In the genomic region with DNA sequence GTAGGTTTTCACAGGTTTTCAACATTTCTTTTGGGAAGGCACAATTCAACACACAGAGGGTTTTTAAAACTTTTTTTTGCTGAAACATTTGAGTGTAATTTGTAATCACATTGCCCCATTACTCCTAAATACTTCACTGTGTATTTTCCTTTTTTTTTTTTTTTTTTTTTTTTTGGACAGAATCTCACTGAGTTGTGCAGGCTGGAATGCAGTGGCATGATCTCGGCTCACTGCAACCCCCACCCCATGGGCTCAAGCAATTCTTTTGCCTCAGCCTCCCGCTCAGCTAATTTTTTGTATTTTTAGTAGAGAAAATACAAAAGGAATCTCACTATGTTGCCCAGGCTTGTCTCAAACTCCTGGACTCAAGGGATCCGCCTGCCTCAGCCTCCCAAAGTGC, we compare ENCODE assay signal across 23 cellular contexts. TPM values are rescaled to one million over a fixed set of nuclear protein-coding genes. Genes with fewer than 3 reads are reported as not detected.
DNase-seq lines count a peak whose midpoint lies in the region.
"Had no signal": no experiment of that assay in that cellular context is flagged by ENCODE, and none has a peak within 500 bp of the region (broad histone marks: within the 10 kb centered on the region; RNA-seq: fewer than 3 reads in every experiment).

No MANE protein-coding gene starts in this region.

- no peaks in the 10 kb centered on the region for H3K9me2 ChIP-seq in GM23248 (ENCODE audit: insufficient read depth)

- peaks cover 36% of the 10 kb centered on the region for H3F3A ChIP-seq in GM23248 (ENCODE audit: insufficient read depth)

- DNase-seq in GM23248 (no peak), fibroblast of peridontal ligament (ENCODE audit: extremely low read depth) (peak; percentile 55), trophoblast cell (no peak), NCI-H226 (no peak), inferior parietal cortex (ENCODE audit: extremely low spot score) (no peak), posterior vena cava (ENCODE audit: low spot score) (no peak)
- DNase-seq: CD8-positive, alpha-beta T cell; DMS 273 treated with DMSO at 0.1 percent for 48 hours; DMS79; H7; KBM-7; MG63; NCI-H1105 treated with DMSO at 0.1 percent for 48 hours; NCI-H146; NCI-H1930; NCI-H2107; NCI-H446; NCI-H524 treated with DMSO at 0.1 percent for 48 hours; NCI-H774; PC-3 had no signal

- peak overlapping the region; percentile 68 for H2BK120ac ChIP-seq in trophoblast cell (ENCODE audit: insufficient read depth, low read length, poor library complexity)

- H3K23ac ChIP-seq in trophoblast cell (ENCODE audit: low read length) = no peak overlapping the region

- peak overlapping the region; percentile 58 for H2BK12ac ChIP-seq in trophoblast cell (ENCODE audit: low read length)

- H3K27me3 ChIP-seq in ACC112 (ENCODE audit: insufficient read depth, low read length) = no peaks in the 10 kb centered on the region
- H3K27me3 ChIP-seq in GM23248 (replicated peaks; ENCODE audit: insufficient read depth) = no peaks in the 10 kb centered on the region
- H3K27me3 ChIP-seq in trophoblast cell (ENCODE audit: insufficient read depth, low read length) = no peaks in the 10 kb centered on the region
- H3K27me3 ChIP-seq: MG63, SJSA1 had no signal

- H3K9me3 ChIP-seq in GM23248 (ENCODE audit: low read depth) (no peaks in the 10 kb centered on the region), trophoblast cell (ENCODE audit: insufficient read depth, low read depth, low read length) (no peaks in the 10 kb centered on the region)
- H3K9me3 ChIP-seq: MG63, SJSA1 had no signal

- no peak overlapping the region for H3K14ac ChIP-seq in trophoblast cell (ENCODE audit: low read length)

- in situ Hi-C loops in GM23248 (cut with MboI) = no loop called here

- 64 to 65% methylated on average over 3 of the region's 3 CpGs for WGBS in GM23248 (ENCODE audit: low coverage in 1 of 2, low lambda C conversion rate in 2 of 2, missing lambda C conversion rate in 2 of 2), 2 experiments
- WGBS in trophoblast cell (ENCODE audit: extremely low coverage, insufficient coverage, insufficient read length) = no CpG with 5 or more reads among the region's 3 CpGs

- H3K79me1 ChIP-seq in trophoblast cell (ENCODE audit: low read length) = peaks cover 19% of the 10 kb centered on the region

- H3K36me3 ChIP-seq in ACC112 (ENCODE audit: insufficient read depth, low read length) (no peaks in the 10 kb centered on the region), GM23248 (ENCODE audit: low read depth) (no peaks in the 10 kb centered on the region), trophoblast cell (ENCODE audit: control insufficient read depth in 1 of 2, insufficient read depth in 2 of 2, low read length in 2 of 2) (no peaks in the 10 kb centered on the region)
- H3K36me3 ChIP-seq: MG63, SJSA1 had no signal

- no peak overlapping the region for H4K12ac ChIP-seq in trophoblast cell (ENCODE audit: low read depth, low read length)

- no peak overlapping the region for H3K18ac ChIP-seq in trophoblast cell (ENCODE audit: low read length)

- H4K91ac ChIP-seq in trophoblast cell (ENCODE audit: low read depth, low read length) = peak overlapping the region; percentile 26

- no peak overlapping the region for H4K8ac ChIP-seq in trophoblast cell (ENCODE audit: low read depth, low read length)

- no peak overlapping the region for H3K9ac ChIP-seq in GM23248
- H3K9ac ChIP-seq in trophoblast cell (ENCODE audit: low read length) = no peak overlapping the region

- H3K4me1 ChIP-seq in ACC112 (ENCODE audit: control insufficient read depth, insufficient read depth, low read length, unreplicated experiment) (peaks cover 58% of the 10 kb centered on the region), GM23248 (ENCODE audit: insufficient read depth) (peaks cover 49% of the 10 kb centered on the region), trophoblast cell (ENCODE audit: control insufficient read depth in 1 of 2, insufficient read depth in 2 of 2, low read length in 2 of 2) (peaks cover 4 to 8% of the 10 kb centered on the region in 2 experiments)

- H3K27ac ChIP-seq in ACC112 (ENCODE audit: low read depth, low read length) (peak overlapping the region; percentile 38), GM23248 (no peak overlapping the region; the same call in 1 of the 2 replicates), trophoblast cell (ENCODE audit: low read depth, low read length) (no peak overlapping the region)
- H3K27ac ChIP-seq: C4-2B, SJSA1 had no signal

- H2AK5ac ChIP-seq in trophoblast cell (ENCODE audit: low read length) = no peak overlapping the region

- no peak overlapping the region for H2AFZ ChIP-seq in ACC112 (ENCODE audit: low read length, unreplicated experiment)
- H2AFZ ChIP-seq in GM23248 = no peak overlapping the region
- H2AFZ ChIP-seq in trophoblast cell (ENCODE audit: insufficient read depth, low read length, poor library complexity) = no peak overlapping the region

- no peak overlapping the region for H3K4me3 ChIP-seq in ACC112 (ENCODE audit: low read depth, low read length)
- H3K4me3 ChIP-seq in GM23248 = no peak overlapping the region
- no peak overlapping the region for H3K4me3 ChIP-seq in trophoblast cell (ENCODE audit: low read depth, low read length)
- H3K4me3 ChIP-seq: MG63, SJSA1 had no signal

- no peak overlapping the region for H3K4ac ChIP-seq in trophoblast cell (ENCODE audit: low read depth, low read length)

- no peaks in the 10 kb centered on the region for H3K79me2 ChIP-seq in ACC112 (ENCODE audit: control insufficient read depth, insufficient read depth, low read length, unreplicated experiment)
- no peaks in the 10 kb centered on the region for H3K79me2 ChIP-seq in GM23248 (ENCODE audit: insufficient read depth)
- no peaks in the 10 kb centered on the region for H3K79me2 ChIP-seq in trophoblast cell (ENCODE audit: control insufficient read depth, insufficient read depth, low read length, poor library complexity)

- H3K4me2 ChIP-seq in GM23248 (ENCODE audit: unreplicated experiment) (peak overlapping the region; percentile 27), trophoblast cell (ENCODE audit: low read length) (no peak overlapping the region)

- no peak overlapping the region for H2BK5ac ChIP-seq in trophoblast cell (ENCODE audit: low read depth, low read length, poor library complexity)

- intact Hi-C loops in posterior vena cava (cut with DNase I) = no loop called here

- H4K20me1 ChIP-seq in GM23248 (ENCODE audit: insufficient read depth) = no peaks in the 10 kb centered on the region

RNA-seq across cellular contexts. Expression of a gene that starts 14.8 kb away (rescaled TPM):
- 9.2 and 25.9 TPM in 2 replicates for total RNA-seq in GM23248 (2014; rRNA removed; shearing (Covaris generic))
- polyA plus RNA-seq in GM23248 (2016; fragmentation: Nextera tagmentation; extraction: Ambion mirVana) = 70.5 and 71.1 TPM in 2 replicates
- 13.2 and 13.3 TPM in 2 replicates for polyA plus RNA-seq in trophoblast cell (2013)
- 10 to 100 TPM; 10.8 to 17.0 TPM for total RNA-seq in posterior vena cava

RNA-seq across cellular contexts. Expression of a gene that starts 16.6 kb away (rescaled TPM):
- total RNA-seq in GM23248 (2014; rRNA removed; shearing (Covaris generic)) = 1.5 and 9.4 TPM in 2 replicates
- polyA plus RNA-seq in GM23248 (2016; fragmentation: Nextera tagmentation; extraction: Ambion mirVana) = 2.5 and 3.4 TPM in 2 replicates
- 20.9 and 23.0 TPM in 2 replicates for polyA plus RNA-seq in trophoblast cell (2013)
- total RNA-seq in posterior vena cava = 10 to 100 TPM in 1 of 2 donors, 1 to 10 TPM in 1; 8.3 to 10.4 TPM
